ENCODE assay signal across 28 cellular contexts in genomic region chr9:129012343-129012742, GRCh38.
"Had no signal": no experiment of that assay in that cellular context is flagged by ENCODE, and none has a peak within 500 bp of the region (broad histone marks: within the 10 kb centered on the region; RNA-seq: fewer than 3 reads in every experiment).

No MANE protein-coding gene starts in this region.

- H3K27ac Mint-ChIP-seq: activated CD4-positive, alpha-beta memory T cell treated with anti-CD3 and anti-CD28 coated beads for 36 hours; activated CD4-positive, alpha-beta T cell treated with anti-CD3 and anti-CD28 coated beads, Interleukin-2, amount 10 ng/mL, durations not matched to agents 24 days and 14 days; activated naive CD4-positive, alpha-beta T cell treated with anti-CD3 and anti-CD28 coated beads, Interleukin-2, amount 50 U/mL, for 24 hours; activated T-helper 17 cell treated with anti-CD3 and anti-CD28 coated beads, Interleukin-2, amount 50 U/mL, for 72 hours; stimulated activated naive B cell treated with anti-CD40 and anti-IgM and Interleukin-4, amounts not matched to agents 10 μg/mL and 1 μg/mL and 100 μg/mL, for 72 hours had no signal

- H2AFZ ChIP-seq: parathyroid adenoma had no signal

- H3K4me3 ChIP-seq: colonic mucosa, dorsolateral prefrontal cortex, gastrocnemius medialis, psoas muscle, smooth muscle cell, tibial nerve had no signal

- H3K36me3 Mint-ChIP-seq: activated naive CD4-positive, alpha-beta T cell treated with anti-CD3 and anti-CD28 coated beads, Interleukin-2, amount 50 U/mL, for 24 hours had no signal

- H3K4me3 Mint-ChIP-seq: activated CD4-positive, alpha-beta memory T cell treated with anti-CD3 and anti-CD28 coated beads for 36 hours; activated CD4-positive, alpha-beta T cell treated with anti-CD3 and anti-CD28 coated beads, Interleukin-2, amount 10 ng/mL, durations not matched to agents 24 days and 14 days; activated naive CD4-positive, alpha-beta T cell treated with anti-CD3 and anti-CD28 coated beads, Interleukin-2, amount 50 U/mL, for 24 hours; activated T-helper 17 cell treated with anti-CD3 and anti-CD28 coated beads, Interleukin-2, amount 50 U/mL, for 72 hours; nephron; stimulated activated naive B cell treated with anti-CD40 and anti-IgM and Interleukin-4, amounts not matched to agents 10 μg/mL and 1 μg/mL and 100 μg/mL, for 72 hours had no signal

- H3K4me2 ChIP-seq: smooth muscle cell had no signal

- DNase-seq: activated CD4-positive, alpha-beta memory T cell treated with anti-CD3 and anti-CD28 coated beads for 36 hours; activated CD4-positive, alpha-beta T cell treated with anti-CD3 and anti-CD28 coated beads, Interleukin-2, amount 10 ng/mL, durations not matched to agents 24 days and 14 days; activated CD8-positive, alpha-beta memory T cell treated with anti-CD3 and anti-CD28 coated beads, Interleukin-2, amount 50 U/mL, for 4 hours; activated gamma-delta T cell treated with Interleukin-2 at 50 U/mL for 16 hours; activated T-cell treated with anti-CD3 and anti-CD28 coated beads, Interleukin-2, amount 50 U/mL, for 1 hour; cerebellar nuclear complex; colonic mucosa; dorsolateral prefrontal cortex; effector memory CD4-positive, alpha-beta T cell; erythroblast; gastrocnemius medialis; hippocampal formation; left colon; mammary epithelial cell; nucleus accumbens; psoas muscle; stimulated activated CD4-positive, alpha-beta T cell treated with anti-CD3 and anti-CD28 coated beads, Interleukin-1b, Interleukin-23, amount 100 ng/mL, for 48 hours; stimulated activated CD4-positive, alpha-beta T cell treated with anti-CD3 and anti-CD28 coated beads, Interleukin-4, amount 100 ng/mL, for 4 hours; stimulated activated CD8-positive, alpha-beta memory T cell treated with anti-CD3 and anti-CD28 coated beads, Interleukin-4, amount 100 ng/mL, for 48 hours; stimulated activated naive B cell treated with anti-CD40 and anti-IgM and Interleukin-4, amounts not matched to agents 10 μg/mL and 1 μg/mL and 100 μg/mL, for 72 hours; T-helper 1 cell had no signal

- H3K9me3 ChIP-seq: colonic mucosa, gastrocnemius medialis, psoas muscle, tibial nerve had no signal

- H3K9me3 Mint-ChIP-seq: activated CD4-positive, alpha-beta memory T cell treated with anti-CD3 and anti-CD28 coated beads for 36 hours; activated CD4-positive, alpha-beta T cell treated with anti-CD3 and anti-CD28 coated beads, Interleukin-2, amount 10 ng/mL, durations not matched to agents 24 days and 14 days; activated naive CD4-positive, alpha-beta T cell treated with anti-CD3 and anti-CD28 coated beads, Interleukin-2, amount 50 U/mL, for 24 hours; activated T-helper 17 cell treated with anti-CD3 and anti-CD28 coated beads, Interleukin-2, amount 50 U/mL, for 72 hours; nephron; stimulated activated naive B cell treated with anti-CD40 and anti-IgM and Interleukin-4, amounts not matched to agents 10 μg/mL and 1 μg/mL and 100 μg/mL, for 72 hours had no signal

- H3K4me1 ChIP-seq: colonic mucosa, parathyroid adenoma had no signal

- H3K4me1 Mint-ChIP-seq: activated CD4-positive, alpha-beta T cell treated with anti-CD3 and anti-CD28 coated beads, Interleukin-2, amount 10 ng/mL, durations not matched to agents 24 days and 14 days; activated naive CD4-positive, alpha-beta T cell treated with anti-CD3 and anti-CD28 coated beads, Interleukin-2, amount 50 U/mL, for 24 hours had no signal

- H3K27me3 ChIP-seq: colonic mucosa, dorsolateral prefrontal cortex, gastrocnemius medialis, tibial nerve had no signal

- H3K9ac ChIP-seq: parathyroid adenoma had no signal

- H3K27me3 Mint-ChIP-seq: activated CD4-positive, alpha-beta memory T cell treated with anti-CD3 and anti-CD28 coated beads for 36 hours; activated CD4-positive, alpha-beta T cell treated with anti-CD3 and anti-CD28 coated beads, Interleukin-2, amount 10 ng/mL, durations not matched to agents 24 days and 14 days; activated naive CD4-positive, alpha-beta T cell treated with anti-CD3 and anti-CD28 coated beads, Interleukin-2, amount 50 U/mL, for 24 hours; activated T-helper 17 cell treated with anti-CD3 and anti-CD28 coated beads, Interleukin-2, amount 50 U/mL, for 72 hours; stimulated activated naive B cell treated with anti-CD40 and anti-IgM and Interleukin-4, amounts not matched to agents 10 μg/mL and 1 μg/mL and 100 μg/mL, for 72 hours had no signal

- ATAC-seq: activated CD4-positive, CD25-positive, alpha-beta regulatory T cell treated with anti-CD3 and anti-CD28 coated beads, Interleukin-2, amount 50 U/mL, for 24 hours; activated T-helper 17 cell treated with anti-CD3 and anti-CD28 coated beads, Interleukin-2, amount 50 U/mL, for 72 hours; gastrocnemius medialis; left colon; psoas muscle; stimulated activated naive B cell treated with anti-CD40 and anti-IgM and Interleukin-4, amounts not matched to agents 10 μg/mL and 1 μg/mL and 100 μg/mL, for 72 hours had no signal

- H3K27ac ChIP-seq: colonic mucosa, parathyroid adenoma, psoas muscle, tibial nerve had no signal
